ENCODE assay signal across 28 cellular contexts in the genomic region with DNA sequence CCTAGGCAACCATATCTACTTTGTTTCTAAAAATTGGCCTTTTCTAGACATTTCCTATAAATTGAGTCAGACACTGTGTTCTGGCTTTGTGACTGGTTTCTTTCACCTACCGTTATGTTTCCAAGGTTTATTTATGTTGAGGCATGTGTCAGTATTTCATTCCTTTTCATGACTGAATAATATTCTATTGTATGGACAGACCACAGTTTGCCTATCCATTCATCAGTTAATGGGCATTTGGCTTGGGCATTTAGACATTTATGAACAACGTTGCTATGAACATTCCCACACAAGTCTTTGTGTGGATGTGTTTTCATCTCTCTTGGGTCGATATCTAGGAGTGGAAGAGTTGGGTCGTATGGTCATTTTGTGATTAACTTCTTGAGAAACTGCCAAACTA. TPM values are rescaled to one million over a fixed set of nuclear protein-coding genes. Genes with fewer than 3 reads are reported as not detected.
"Had no signal": no experiment of that assay in that cellular context is flagged by ENCODE, and none has a peak within 500 bp of the region (broad histone marks: within the 10 kb centered on the region; RNA-seq: fewer than 3 reads in every experiment).

No MANE protein-coding gene starts in this region.

- ATAC-seq: foreskin keratinocyte; gastroesophageal sphincter; heart left ventricle; left lobe of liver; natural killer cell; sciatic nerve; stimulated activated memory B cell treated with anti-CD40 and anti-IgM and Interleukin-4, amounts not matched to agents 10 μg/mL and 1 μg/mL and 100 μg/mL, for 72 hours; stimulated activated naive CD8-positive, alpha-beta T cell treated with anti-CD3 and anti-CD28 coated beads, Interleukin-15, Interleukin-2, amounts not matched to agents 100 U/mL and 50 U/mL, for 24 hours had no signal

- H3K79me2 ChIP-seq: hepatocyte, parathyroid adenoma had no signal

- H3K4me2 ChIP-seq: hepatocyte had no signal

- H3K36me3 ChIP-seq: esophagus muscularis mucosa, gastroesophageal sphincter, heart left ventricle, prostate gland, right atrium auricular region, thoracic aorta, tibial nerve, upper lobe of left lung had no signal

- H3K4me3 ChIP-seq: dorsolateral prefrontal cortex, esophagus muscularis mucosa, gastroesophageal sphincter, heart left ventricle, hepatocyte, lung, prostate gland, right atrium auricular region, thoracic aorta, tibial nerve, upper lobe of left lung had no signal

- H3K9ac ChIP-seq: parathyroid adenoma had no signal

- H3K36me3 Mint-ChIP-seq: memory B cell; natural killer cell; stimulated activated memory B cell treated with anti-CD40 and anti-IgM and Interleukin-4, amounts not matched to agents 10 μg/mL and 1 μg/mL and 100 μg/mL, for 72 hours had no signal

- H3K27ac Mint-ChIP-seq: memory B cell; natural killer cell; stimulated activated memory B cell treated with anti-CD40 and anti-IgM and Interleukin-4, amounts not matched to agents 10 μg/mL and 1 μg/mL and 100 μg/mL, for 72 hours had no signal

- H3K9me3 ChIP-seq: esophagus muscularis mucosa, gastroesophageal sphincter, heart left ventricle, prostate gland, right atrium auricular region, thoracic aorta, tibial nerve, upper lobe of left lung had no signal

- DNase-seq: dorsolateral prefrontal cortex; effector CD4-positive, alpha-beta T cell; foreskin keratinocyte; heart left ventricle; kidney; natural killer cell; stimulated activated CD4-positive, alpha-beta T cell treated with anti-CD3 and anti-CD28 coated beads, Interleukin-2, amount 100 ng/mL, for 24 hours; stimulated activated CD4-positive, alpha-beta T cell treated with anti-CD3 and anti-CD28 coated beads, Interleukin-4, amount 100 ng/mL, for 4 hours; stimulated activated naive CD8-positive, alpha-beta T cell treated with anti-CD3 and anti-CD28 coated beads, Interleukin-15, Interleukin-2, amounts not matched to agents 100 U/mL and 50 U/mL, for 24 hours; substantia nigra; upper lobe of left lung had no signal

- H3K27me3 ChIP-seq: right atrium auricular region had no signal

- H3K4me3 Mint-ChIP-seq: memory B cell; natural killer cell; stimulated activated memory B cell treated with anti-CD40 and anti-IgM and Interleukin-4, amounts not matched to agents 10 μg/mL and 1 μg/mL and 100 μg/mL, for 72 hours had no signal

- H3K9me3 Mint-ChIP-seq: memory B cell; natural killer cell; stimulated activated memory B cell treated with anti-CD40 and anti-IgM and Interleukin-4, amounts not matched to agents 10 μg/mL and 1 μg/mL and 100 μg/mL, for 72 hours had no signal

- H2AFZ ChIP-seq: hepatocyte, parathyroid adenoma had no signal

- H3K4me1 ChIP-seq: prostate gland had no signal

- H3K27ac ChIP-seq: dorsolateral prefrontal cortex, esophagus muscularis mucosa, foreskin keratinocyte, gastroesophageal sphincter, heart left ventricle, hepatocyte, parathyroid adenoma, prostate gland, right atrium auricular region, thoracic aorta, tibial nerve, upper lobe of left lung had no signal

RNA-seq across cellular contexts. Expression of a gene that starts 3.6 kb away (rescaled TPM):
- total RNA-seq: epithelial cell of proximal tubule, fibroblast of lung, left lobe of liver, osteoblast, right atrium auricular region had no signal

RNA-seq across cellular contexts. Expression of a gene that starts 3.6 kb away (rescaled TPM):
- total RNA-seq: epithelial cell of proximal tubule, fibroblast of lung, foreskin keratinocyte, osteoblast had no signal
- polyA plus RNA-seq: fibroblast of lung, foreskin keratinocyte, neural cell had no signal
